ENCODE assay signal across 12 cellular contexts in genomic region chr22:23966568-23966967, GRCh38. TPM values are rescaled to one million over a fixed set of nuclear protein-coding genes. Genes with fewer than 3 reads are reported as not detected.
A peak's percentile ranks its signal among the peaks of the same experiment; 100 is the strongest.
DNase-seq lines count a peak whose midpoint lies in the region; ATAC-seq and TF ChIP-seq lines count a peak whose summit lies in the region.
"Not testable (repeated sequence)": the region's sequence is repeated elsewhere in the genome, so short reads cannot be mapped to it uniquely, and the experiment has no call there.
"Had no signal": no experiment of that assay in that cellular context is flagged by ENCODE, and none has a peak within 500 bp of the region (broad histone marks: within the 10 kb centered on the region; RNA-seq: fewer than 3 reads in every experiment).

TSS of gene DDTL (plus strand) at chr22:23966888. CDS start at chr22:23966915, 27 bp downstream.

- not testable (repeated sequence) for H3K9me3 Mint-ChIP-seq in GM23338; activated T-helper 17 cell treated with anti-CD3 and anti-CD28 coated beads, Interleukin-2, amount 50 U/mL, for 72 hours; stimulated activated effector memory CD8-positive, alpha-beta T cell treated with anti-CD3 and anti-CD28 coated beads, Interleukin-12 subunit alpha, Interleukin-12 subunit beta, amount 100 ng/mL, for 72 hours

- not testable (repeated sequence) for H3K27me3 Mint-ChIP-seq in GM23338 (ENCODE audit: insufficient read depth, low read depth, poor library complexity); activated T-helper 17 cell treated with anti-CD3 and anti-CD28 coated beads, Interleukin-2, amount 50 U/mL, for 72 hours

- DNase-seq in GM23338 (ENCODE audit: low spot score); left ventricle myocardium superior; stimulated activated effector memory CD8-positive, alpha-beta T cell treated with anti-CD3 and anti-CD28 coated beads, Interleukin-12 subunit alpha, Interleukin-12 subunit beta, amount 100 ng/mL, for 72 hours (ENCODE audit: low spot score in 2 of 2): not testable (repeated sequence)

- intact Hi-C loops in left ventricle myocardium superior (cut with micrococcal nuclease), result not testable (repeated sequence)

- not testable (repeated sequence) for H3K4me3 Mint-ChIP-seq in GM23338; activated T-helper 17 cell treated with anti-CD3 and anti-CD28 coated beads, Interleukin-2, amount 50 U/mL, for 72 hours; stimulated activated effector memory CD8-positive, alpha-beta T cell treated with anti-CD3 and anti-CD28 coated beads, Interleukin-12 subunit alpha, Interleukin-12 subunit beta, amount 100 ng/mL, for 72 hours

- not testable (repeated sequence) for H3K36me3 ChIP-seq in GM23338 (ENCODE audit: insufficient read depth)

- H3K27me3 ChIP-seq in GM23338 (ENCODE audit: insufficient read depth), result not testable (repeated sequence)

- peak; percentile 86 for ATAC-seq in GM18505 (IDR thresholded peaks at IDR 0.05; ENCODE audit: unreplicated experiment)
- peak; percentile 82 for ATAC-seq in GM19397 (IDR thresholded peaks at IDR 0.05; ENCODE audit: unreplicated experiment)
- peak; percentile 93 for ATAC-seq in GM23338
- ATAC-seq in HG03045 (IDR thresholded peaks at IDR 0.05; ENCODE audit: unreplicated experiment), result peak; percentile 88
- peak; percentile 90 for ATAC-seq in HG03521 (IDR thresholded peaks at IDR 0.05; ENCODE audit: unreplicated experiment)
- ATAC-seq in activated T-helper 17 cell treated with anti-CD3 and anti-CD28 coated beads, Interleukin-2, amount 50 U/mL, for 72 hours (replicated peaks), result peak; percentile 99
- ATAC-seq in left ventricle myocardium superior, result peak; percentile 94
- peak; percentile 98 for ATAC-seq in stimulated activated effector memory CD8-positive, alpha-beta T cell treated with anti-CD3 and anti-CD28 coated beads, Interleukin-12 subunit alpha, Interleukin-12 subunit beta, amount 100 ng/mL, for 72 hours

- not testable (repeated sequence) for H3K4me3 ChIP-seq in GM23338

- H3K4me1 ChIP-seq in GM23338 (ENCODE audit: insufficient read depth), result not testable (repeated sequence)

- H2AFZ ChIP-seq in GM23338, result not testable (repeated sequence)

- H3K27ac Mint-ChIP-seq in GM23338; activated T-helper 17 cell treated with anti-CD3 and anti-CD28 coated beads, Interleukin-2, amount 50 U/mL, for 72 hours; stimulated activated effector memory CD8-positive, alpha-beta T cell treated with anti-CD3 and anti-CD28 coated beads, Interleukin-12 subunit alpha, Interleukin-12 subunit beta, amount 100 ng/mL, for 72 hours: not testable (repeated sequence)

- H3K4me1 Mint-ChIP-seq in GM23338, result not testable (repeated sequence)
- H3K4me1 Mint-ChIP-seq in activated T-helper 17 cell treated with anti-CD3 and anti-CD28 coated beads, Interleukin-2, amount 50 U/mL, for 72 hours, result peaks cover 16% of the 10 kb centered on the region
- peaks cover 28% of the 10 kb centered on the region for H3K4me1 Mint-ChIP-seq in stimulated activated effector memory CD8-positive, alpha-beta T cell treated with anti-CD3 and anti-CD28 coated beads, Interleukin-12 subunit alpha, Interleukin-12 subunit beta, amount 100 ng/mL, for 72 hours

- not testable (repeated sequence) for H4K20me1 ChIP-seq in GM23338 (replicated peaks; ENCODE audit: insufficient read depth)

- not testable (repeated sequence) for H3K27ac ChIP-seq in GM23338 (ENCODE audit: low read depth)

- not testable (repeated sequence) for TF ChIP-seq POLR2A in GM18505 (IDR thresholded peaks at IDR 0.05; ENCODE audit: borderline replicate concordance, extremely low read depth, insufficient read depth, insufficient read length)

- H3K79me2 ChIP-seq in GM23338 (replicated peaks; ENCODE audit: insufficient read depth), result not testable (repeated sequence)

- not testable (repeated sequence) for H3K9me2 ChIP-seq in GM23338 (ENCODE audit: insufficient read depth)

- H3K36me3 Mint-ChIP-seq in GM23338 (ENCODE audit: low read depth), result peaks cover 25% of the 10 kb centered on the region
- peaks cover 28% of the 10 kb centered on the region for H3K36me3 Mint-ChIP-seq in activated T-helper 17 cell treated with anti-CD3 and anti-CD28 coated beads, Interleukin-2, amount 50 U/mL, for 72 hours (ENCODE audit: low read depth)
- H3K36me3 Mint-ChIP-seq in stimulated activated effector memory CD8-positive, alpha-beta T cell treated with anti-CD3 and anti-CD28 coated beads, Interleukin-12 subunit alpha, Interleukin-12 subunit beta, amount 100 ng/mL, for 72 hours, result peaks cover 28% of the 10 kb centered on the region

- H3F3A ChIP-seq in GM23338 (replicated peaks; ENCODE audit: low read depth), result not testable (repeated sequence)

- H3K4me2 ChIP-seq in GM23338, result not testable (repeated sequence)

- TF ChIP-seq CTCF in GM23338 (conservative IDR thresholded peaks at IDR 0.05; ENCODE audit: low read depth in 2 of 2), result not testable (repeated sequence)

RNA-seq across cellular contexts. Expression of gene DDTL, which starts in this region (rescaled TPM):
- 1.5 and 2.1 TPM in 2 replicates for total RNA-seq in GM23338 (2014; rRNA removed; shearing (Covaris generic))
- polyA plus RNA-seq in GM23338 (2016; fragmentation: Nextera tagmentation; extraction: Ambion mirVana), result 3.3 and 3.7 TPM in 2 replicates
- 1 to 10 TPM; 2.8 to 4.9 TPM for total RNA-seq in activated T-helper 17 cell treated with anti-CD3 and anti-CD28 coated beads, Interleukin-2, amount 50 U/mL, for 72 hours
- total RNA-seq in left ventricle myocardium superior, result 1.6 TPM
- total RNA-seq: GM23248, hepatocyte, neural crest cell, vagina had no signal
